In the genomic region with DNA sequence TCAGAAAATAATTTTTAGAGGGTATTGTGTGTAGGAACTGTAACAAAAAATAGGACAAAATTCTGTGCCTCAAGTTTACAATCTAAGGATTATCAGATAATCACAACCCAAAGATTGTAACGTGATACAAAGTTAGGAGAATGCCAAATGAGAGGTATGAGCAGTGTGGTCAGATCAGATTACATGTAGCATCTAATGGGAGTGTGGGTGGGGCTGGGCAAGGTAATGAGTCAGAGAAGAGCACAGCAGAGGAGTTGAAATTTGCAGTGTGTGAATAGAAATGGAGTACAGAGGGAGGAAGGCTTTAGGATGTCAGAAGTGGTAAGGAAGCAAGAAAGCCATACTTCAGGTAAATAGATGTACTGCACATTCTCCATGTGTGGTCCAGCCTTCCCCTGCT, we compare ENCODE assay signal across 16 cellular contexts.
DNase-seq lines count a peak whose midpoint lies in the region; ATAC-seq, FAIRE-seq and TF ChIP-seq lines count a peak whose summit lies in the region.
"Had no signal": no experiment of that assay in that cellular context is flagged by ENCODE, and none has a peak within 500 bp of the region (broad histone marks: within the 10 kb centered on the region; RNA-seq: fewer than 3 reads in every experiment).

No MANE protein-coding gene starts in this region.

- no peak overlapping the region for H3K4me3 ChIP-seq in bronchial epithelial cell (ENCODE audit: low read depth, low read length)
- H3K4me3 ChIP-seq: BLaER1 treated with 17β-estradiol and CSF1 and Interleukin-3, amounts not matched to agents 10 nM and 100 nM had no signal

- ATAC-seq in HG02623 (IDR thresholded peaks at IDR 0.05; ENCODE audit: unreplicated experiment) (no peak), HG03378 (IDR thresholded peaks at IDR 0.05; ENCODE audit: unreplicated experiment) (no peak)
- ATAC-seq: left colon had no signal

- H3K36me3 ChIP-seq in bronchial epithelial cell (ENCODE audit: control insufficient read depth, insufficient read depth, low read length): no peaks in the 10 kb centered on the region
- H3K36me3 ChIP-seq: BLaER1 treated with 17β-estradiol and CSF1 and Interleukin-3, amounts not matched to agents 10 nM and 100 nM had no signal

- FAIRE-seq in bronchial epithelial cell (lab: Jason Lieb, UNC): no peak
- FAIRE-seq: GM12891 had no signal

- H3K27me3 ChIP-seq in bronchial epithelial cell (ENCODE audit: control insufficient read depth, insufficient read depth, low read length): no peaks in the 10 kb centered on the region
- H3K27me3 ChIP-seq: BLaER1 treated with 17β-estradiol and CSF1 and Interleukin-3, amounts not matched to agents 10 nM and 100 nM had no signal

- no peak for TF ChIP-seq CTCF in bronchial epithelial cell (IDR thresholded peaks at IDR 0.05; ENCODE audit: insufficient read depth, low read length, severe bottlenecking)

- DNase-seq in H4 (ENCODE audit: low spot score): peak; percentile 72
- DNase-seq in NCI-H226: peak; percentile 61
- DNase-seq in bronchial epithelial cell (ENCODE audit: low read depth): peak; percentile 79
- DNase-seq in kidney tubule cell (ENCODE audit: low spot score): peak; percentile 9
- no peak for DNase-seq in activated gamma-delta T cell treated with Interleukin-2 at 50 U/mL for 16 hours
- DNase-seq: activated CD4-positive, alpha-beta T cell treated with anti-CD3 and anti-CD28 coated beads, Interleukin-2, amount 50 U/mL, for 4 hours; aorta; effector CD4-positive, alpha-beta T cell; left colon; NCI-H1092 treated with DMSO at 0.1 percent for 48 hours; NCI-H774; SHP77 treated with DMSO at 0.1 percent for 48 hours had no signal
